ENCODE assay signal across 16 cellular contexts in the genomic region with DNA sequence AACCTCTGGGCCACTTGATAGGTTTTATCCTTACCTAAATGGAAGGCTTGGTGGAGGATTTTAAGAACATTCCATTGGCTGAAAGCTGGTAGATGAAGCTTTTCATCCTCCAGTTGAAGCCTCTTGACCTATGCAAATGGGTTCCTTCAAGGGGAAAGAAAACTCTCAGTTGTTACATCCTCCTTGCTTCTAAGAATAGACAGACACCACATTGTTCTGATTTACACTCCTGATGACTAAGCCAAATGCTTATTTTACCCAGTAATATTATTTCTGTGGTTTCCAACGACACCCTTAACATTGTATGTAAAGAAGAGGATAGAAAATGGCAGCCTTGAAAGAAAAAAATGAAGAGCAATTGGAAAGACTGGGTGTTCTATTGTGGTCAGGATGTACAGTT.
DNase-seq lines count a peak whose midpoint lies in the region; ATAC-seq and TF ChIP-seq lines count a peak whose summit lies in the region.
"Had no signal": no experiment of that assay in that cellular context is flagged by ENCODE, and none has a peak within 500 bp of the region (broad histone marks: within the 10 kb centered on the region; RNA-seq: fewer than 3 reads in every experiment).

No MANE protein-coding gene starts in this region.

- no peaks in the 10 kb centered on the region for H3K9me2 ChIP-seq in MM.1S (replicated peaks; ENCODE audit: insufficient read depth, low read length)

- no peak overlapping the region for H3K9ac ChIP-seq in MM.1S (ENCODE audit: low read length)

- no peak overlapping the region for H3K4me3 ChIP-seq in MM.1S (ENCODE audit: low read length)
- no peak overlapping the region for H3K4me3 ChIP-seq in fibroblast of the aortic adventitia (ENCODE audit: low read depth, low read length)
- no peak overlapping the region for H3K4me3 ChIP-seq in right atrium auricular region
- H3K4me3 ChIP-seq: SJSA1 had no signal

- CTCF ChIA-PET in HEK293T (lab: Yijun Ruan, JAX) = no interaction called here

- POLR2A ChIA-PET in HEK293T (lab: Yijun Ruan, JAX) = no interaction called here

- H3K27ac ChIP-seq in MM.1S (ENCODE audit: low read length) = no peak overlapping the region
- H3K27ac ChIP-seq in right atrium auricular region = no peak overlapping the region
- H3K27ac ChIP-seq: C4-2B, SJSA1, VCaP had no signal

- H3K27me3 ChIP-seq in MM.1S (replicated peaks; ENCODE audit: insufficient read depth, low read length) (no peaks in the 10 kb centered on the region), right atrium auricular region (no peaks in the 10 kb centered on the region)
- H3K27me3 ChIP-seq: SJSA1 had no signal

- DNase-seq in AG20443 (ENCODE audit: low spot score) = peak; percentile 23
- DNase-seq in MM.1S = peak; percentile 80
- peak; percentile 35 for DNase-seq in fibroblast of the aortic adventitia (ENCODE audit: low read depth)
- no peak for DNase-seq in right atrium auricular region (ENCODE audit: low spot score)
- no peak for DNase-seq in DMS153 treated with DMSO at 0.1 percent for 48 hours (lab: John Stamatoyannopoulos, UW; ENCODE audit: unreplicated experiment)
- DNase-seq in HEK293T (ENCODE audit: extremely low spot score) = no peak
- DNase-seq: amygdala; effector memory CD4-positive, alpha-beta T cell; H7; stimulated activated CD4-positive, alpha-beta T cell treated with anti-CD3 and anti-CD28 coated beads, Interleukin-1b, Interleukin-23, amount 100 ng/mL, for 48 hours had no signal

- peak overlapping the region; percentile 6; the same call in 1 of the 2 replicates for H3K4me2 ChIP-seq in MM.1S (ENCODE audit: low read depth, low read length)

- H3K36me3 ChIP-seq in MM.1S (replicated peaks; ENCODE audit: insufficient read depth, low read length) = no peaks in the 10 kb centered on the region
- H3K36me3 ChIP-seq in right atrium auricular region = no peaks in the 10 kb centered on the region
- H3K36me3 ChIP-seq: SJSA1 had no signal

- H3F3A ChIP-seq in MM.1S (ENCODE audit: insufficient read depth, low read length) = no peaks in the 10 kb centered on the region

- H3K79me2 ChIP-seq in MM.1S (ENCODE audit: low read length) = no peaks in the 10 kb centered on the region

- 0 out of 2 replicates have a peak overlapping the region, but pooled peaks have one; percentile 8 for H2AFZ ChIP-seq in MM.1S (ENCODE audit: low read length)

- H3K4me1 ChIP-seq in MM.1S (ENCODE audit: low read length) (peaks cover 15% of the 10 kb centered on the region), right atrium auricular region (no peaks in the 10 kb centered on the region)
- H3K4me1 ChIP-seq: SJSA1 had no signal

- ATAC-seq in GM21786 (IDR thresholded peaks at IDR 0.05; ENCODE audit: unreplicated experiment) (peak; percentile 60), HG03469 (IDR thresholded peaks at IDR 0.05; ENCODE audit: unreplicated experiment) (no peak)
- ATAC-seq: stimulated activated memory B cell treated with anti-CD40 and anti-IgM and Interleukin-4, amounts not matched to agents 10 μg/mL and 1 μg/mL and 100 μg/mL, for 72 hours had no signal

- H3K9me3 ChIP-seq in MM.1S (replicated peaks; ENCODE audit: insufficient read depth, low read length) (no peaks in the 10 kb centered on the region), right atrium auricular region (no peaks in the 10 kb centered on the region)
- H3K9me3 ChIP-seq: SJSA1 had no signal

- no peaks in the 10 kb centered on the region for H4K20me1 ChIP-seq in MM.1S (ENCODE audit: insufficient read depth, low read length)

- no peak for TF ChIP-seq CTCF in MM.1S (IDR thresholded peaks at IDR 0.05; ENCODE audit: low read length)
- TF ChIP-seq CTCF in fibroblast of the aortic adventitia (IDR thresholded peaks at IDR 0.05; ENCODE audit: insufficient read depth, low read length) = no peak
- TF ChIP-seq CTCF in right atrium auricular region (IDR thresholded peaks at IDR 0.05) = no peak

TF ChIP-seq in HEK293T, 16 proteins besides CTCF, POLR2A, EP300 and RAD21:
- TF ChIP-seq L3MBTL2 (conservative IDR thresholded peaks at IDR 0.05) (no peak), TARDBP (IDR thresholded peaks at IDR 0.05) (no peak), ELF4 (IDR thresholded peaks at IDR 0.05) (no peak), BHLHE40 (IDR thresholded peaks at IDR 0.05; ENCODE audit: borderline replicate concordance) (no peak), LEF1 (IDR thresholded peaks at IDR 0.05; ENCODE audit: borderline replicate concordance) (no peak), SUZ12 (IDR thresholded peaks at IDR 0.05) (no peak), HDGF (IDR thresholded peaks at IDR 0.05; ENCODE audit: borderline replicate concordance) (no peak), FOXM1 (IDR thresholded peaks at IDR 0.05; ENCODE audit: borderline replicate concordance) (no peak), ARNT (IDR thresholded peaks at IDR 0.05) (no peak), SP1 (IDR thresholded peaks at IDR 0.05) (no peak), ZNF384 (IDR thresholded peaks at IDR 0.05) (no peak), FOXK2 (IDR thresholded peaks at IDR 0.05) (no peak), FOXA1 (IDR thresholded peaks at IDR 0.05) (no peak), CTBP1 (IDR thresholded peaks at IDR 0.05; ENCODE audit: borderline replicate concordance) (no peak), NFRKB (IDR thresholded peaks at IDR 0.05) (no peak)
- TF ChIP-seq, protein P1, sequence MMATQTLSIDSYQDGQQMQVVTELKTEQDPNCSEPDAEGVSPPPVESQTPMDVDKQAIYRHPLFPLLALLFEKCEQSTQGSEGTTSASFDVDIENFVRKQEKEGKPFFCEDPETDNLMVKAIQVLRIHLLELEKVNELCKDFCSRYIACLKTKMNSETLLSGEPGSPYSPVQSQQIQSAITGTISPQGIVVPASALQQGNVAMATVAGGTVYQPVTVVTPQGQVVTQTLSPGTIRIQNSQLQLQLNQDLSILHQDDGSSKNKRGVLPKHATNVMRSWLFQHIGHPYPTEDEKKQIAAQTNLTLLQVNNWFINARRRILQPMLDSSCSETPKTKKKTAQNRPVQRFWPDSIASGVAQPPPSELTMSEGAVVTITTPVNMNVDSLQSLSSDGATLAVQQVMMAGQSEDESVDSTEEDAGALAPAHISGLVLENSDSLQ (IDR thresholded peaks at IDR 0.05) = no peak
TF ChIP-seq in HEK293T: peak in this region for 0.

Comparison
In these comparisons a context has a peak if more than half of its experiments do, and no peak if none do; other contexts are left out.
1. DNase-seq: peak in AG20443 (single experiment), MM.1S (single experiment) and fibroblast of the aortic adventitia (single experiment); none in right atrium auricular region (single experiment), DMS153 treated with DMSO at 0.1 percent for 48 hours (single experiment) and HEK293T (single experiment).